Comparison of ENCODE assay signal across 6 cellular contexts in the genomic region with DNA sequence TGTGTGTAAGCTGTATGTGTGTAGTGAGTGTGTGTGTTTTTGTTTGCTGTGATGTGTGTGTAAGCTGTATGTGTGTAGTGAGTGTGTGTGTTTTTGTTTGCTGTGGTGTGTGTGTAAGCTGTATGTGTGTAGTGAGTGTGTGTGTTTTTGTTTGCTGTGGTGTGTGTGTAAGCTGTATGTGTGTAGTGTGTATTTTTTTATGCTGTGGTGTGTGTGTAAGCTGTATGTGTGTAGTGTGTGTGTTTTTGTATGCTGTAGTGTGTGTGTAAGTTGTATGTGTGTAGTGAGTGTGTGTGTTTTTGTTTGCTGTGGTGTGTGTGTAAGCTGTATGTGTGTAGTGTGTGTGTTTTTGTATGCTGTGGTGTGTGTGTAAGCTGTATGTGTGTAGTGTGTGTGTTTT. TPM values are rescaled to one million over a fixed set of nuclear protein-coding genes. Genes with fewer than 3 reads are reported as not detected.
"Had no signal": no experiment of that assay in that cellular context is flagged by ENCODE, and none has a peak within 500 bp of the region (broad histone marks: within the 10 kb centered on the region; RNA-seq: fewer than 3 reads in every experiment).

No MANE protein-coding gene starts in this region.

RNA-seq across cellular contexts. Expression of a gene that starts 4.1 kb away (rescaled TPM):
- total RNA-seq: M059J, PC-3, SJSA1 had no signal

RNA-seq across cellular contexts. Expression of a gene that starts 43.2 kb away (rescaled TPM):
- total RNA-seq: M059J, PC-3, Peyer's patch, Right ventricle myocardium superior, SJSA1 had no signal
- polyA plus RNA-seq: SK-N-SH had no signal

RNA-seq across cellular contexts. Expression of a gene that starts 44.5 kb away (rescaled TPM):
- total RNA-seq: M059J, PC-3, Peyer's patch, Right ventricle myocardium superior, SJSA1 had no signal
- polyA plus RNA-seq: SK-N-SH had no signal
